In genomic region chr12:104450700-104451099, GRCh38 we compare ENCODE assay signal across 27 cellular contexts.
"Had no signal": no experiment of that assay in that cellular context is flagged by ENCODE, and none has a peak within 500 bp of the region (broad histone marks: within the 10 kb centered on the region; RNA-seq: fewer than 3 reads in every experiment).

No MANE protein-coding gene starts in this region.

- H3K9me3 ChIP-seq: stomach, suprapubic skin, testis, thoracic aorta, thyroid gland, tibial artery, tibial nerve, transverse colon, upper lobe of left lung, upper lobe of right lung, uterus, vagina had no signal

- H3K4me3 ChIP-seq: stomach, suprapubic skin, testis, thoracic aorta, thyroid gland, tibial artery, tibial nerve, transverse colon, upper lobe of left lung, upper lobe of right lung, uterus, vagina had no signal

- FAIRE-seq: urothelium cell line had no signal

- H3K36me3 ChIP-seq: stomach, suprapubic skin, thoracic aorta, thyroid gland, tibial artery, tibial nerve, transverse colon, upper lobe of left lung, upper lobe of right lung, uterus, vagina had no signal

- H3K4me1 ChIP-seq: testis, thyroid gland, tibial artery, uterus had no signal

- DNase-seq: stimulated activated CD4-positive, alpha-beta T cell treated with anti-CD3 and anti-CD28 coated beads, Interleukin-2, amount 100 ng/mL, for 48 hours; stimulated activated CD4-positive, alpha-beta T cell treated with anti-CD3 and anti-CD28 coated beads, Interleukin-4, amount 100 ng/mL, for 1 hour; stimulated activated CD4-positive, alpha-beta T cell treated with anti-CD3 and anti-CD28 coated beads, Interleukin-4, amount 100 ng/mL, for 24 hours; stimulated activated CD4-positive, alpha-beta T cell treated with anti-CD3 and anti-CD28 coated beads, Interleukin-4, amount 100 ng/mL, for 4 hours; stimulated activated CD8-positive, alpha-beta memory T cell treated with anti-CD3 and anti-CD28 coated beads, Interleukin-4, amount 100 ng/mL, for 48 hours; stimulated activated naive B cell treated with anti-CD40 and anti-IgM and Interleukin-4, amounts not matched to agents 10 μg/mL and 1 μg/mL and 100 μg/mL, for 72 hours; stimulated activated naive CD4-positive, alpha-beta T cell; stimulated activated naive CD4-positive, alpha-beta T cell treated with Interleukin-2 at 50 U/mL for 16 hours; stimulated activated naive CD8-positive, alpha-beta T cell treated with anti-CD3 and anti-CD28 coated beads, Interleukin-15, amount 100 ng/mL, for 72 hours; stimulated activated naive CD8-positive, alpha-beta T cell treated with anti-CD3 and anti-CD28 coated beads, Interleukin-15, Interleukin-2, amounts not matched to agents 100 U/mL and 50 U/mL, for 24 hours; stomach; substantia nigra; testis; thyroid gland; tibial artery; transverse colon; trophoblast cell; upper lobe of left lung; upper lobe of right lung; uterus had no signal

- H3K27me3 ChIP-seq: stomach, suprapubic skin, testis, thyroid gland, tibial artery, tibial nerve, upper lobe of left lung, upper lobe of right lung, uterus, vagina had no signal

- H3K27ac ChIP-seq: stomach, suprapubic skin, testis, thoracic aorta, thyroid gland, tibial artery, tibial nerve, transverse colon, upper lobe of left lung, upper lobe of right lung, uterus, vagina had no signal

- ATAC-seq: stimulated activated effector memory CD8-positive, alpha-beta T cell treated with anti-CD3 and anti-CD28 coated beads, Interleukin-12 subunit alpha, Interleukin-12 subunit beta, amount 100 ng/mL, for 72 hours; stimulated activated memory B cell treated with anti-CD40 and anti-IgM and Interleukin-4, amounts not matched to agents 10 μg/mL and 1 μg/mL and 100 μg/mL, for 72 hours; stimulated activated naive B cell treated with anti-CD40 and anti-IgM and Interleukin-4, amounts not matched to agents 10 μg/mL and 1 μg/mL and 100 μg/mL, for 72 hours; stimulated activated naive CD8-positive, alpha-beta T cell treated with anti-CD3 and anti-CD28 coated beads, Interleukin-15, amount 100 ng/mL, for 72 hours; stimulated activated naive CD8-positive, alpha-beta T cell treated with anti-CD3 and anti-CD28 coated beads, Interleukin-15, Interleukin-2, amounts not matched to agents 100 U/mL and 50 U/mL, for 24 hours; upper lobe of right lung had no signal
